In genomic region chr3:138496436-138496835, GRCh38 we compare ENCODE assay signal across 16 cellular contexts.
A peak's percentile ranks its signal among the peaks of the same experiment; 100 is the strongest.
DNase-seq lines count a peak whose midpoint lies in the region; FAIRE-seq and TF ChIP-seq lines count a peak whose summit lies in the region.
"Had no signal": no experiment of that assay in that cellular context is flagged by ENCODE, and none has a peak within 500 bp of the region (broad histone marks: within the 10 kb centered on the region; RNA-seq: fewer than 3 reads in every experiment).

No MANE protein-coding gene starts in this region.

- H3K4me3 Mint-ChIP-seq in HFFc6: no peak overlapping the region
- H3K4me3 Mint-ChIP-seq in activated naive CD4-positive, alpha-beta T cell treated with anti-CD3 and anti-CD28 coated beads, Interleukin-2, amount 10 ng/mL, durations not matched to agents 7 days and 5 days: no peak overlapping the region
- no peak overlapping the region for H3K4me3 Mint-ChIP-seq in activated CD4-positive, alpha-beta memory T cell treated with anti-CD3 and anti-CD28 coated beads, Interleukin-2, amount 10 ng/mL, durations not matched to agents 7 days and 5 days
- H3K4me3 Mint-ChIP-seq: CD4-positive, alpha-beta memory T cell; H9 had no signal

- DNase-seq in HFFc6 (no peak), H1 (ENCODE audit: low read depth in 1 of 2, low spot score in 2 of 2) (no peak), SIG-M5 (lab: John Stamatoyannopoulos, UW) (no peak), transverse colon (no peak)
- DNase-seq in activated naive CD4-positive, alpha-beta T cell treated with anti-CD3 and anti-CD28 coated beads, Interleukin-2, amount 10 ng/mL, durations not matched to agents 7 days and 5 days: no peak
- DNase-seq in activated CD4-positive, alpha-beta memory T cell treated with anti-CD3 and anti-CD28 coated beads, Interleukin-2, amount 10 ng/mL, durations not matched to agents 7 days and 5 days: no peak
- DNase-seq: AML-193; CD4-positive, alpha-beta memory T cell; DMS153; DMS79; GF-D8; H9 had no signal

- H2BK12ac ChIP-seq in H1 (ENCODE audit: low read depth, low read length): no peak overlapping the region

- H2BK120ac ChIP-seq in H1 (replicated peaks; ENCODE audit: low read depth, low read length): no peak overlapping the region

- H2BK20ac ChIP-seq in H1 (ENCODE audit: low read length): no peak overlapping the region

- no peaks in the 10 kb centered on the region for H3K23me2 ChIP-seq in H1 (ENCODE audit: low read depth, low read length)

- no peak overlapping the region for H2BK15ac ChIP-seq in H1 (ENCODE audit: low read length)

- no peaks in the 10 kb centered on the region for H3K79me2 ChIP-seq in H1 (ENCODE audit: control insufficient read depth in 1 of 2, insufficient read depth in 2 of 2, low read length in 2 of 2)

- H3K23ac ChIP-seq in H1 (ENCODE audit: insufficient read length): no peak overlapping the region

- H3K14ac ChIP-seq in H1 (ENCODE audit: insufficient read length): no peak overlapping the region

- H3K4ac ChIP-seq in H1 (replicated peaks; ENCODE audit: insufficient read length, low read depth, low read length): no peak overlapping the region

- TF ChIP-seq CTCF in HFFc6 (IDR thresholded peaks at IDR 0.05): no peak
- no peak for TF ChIP-seq CTCF in H1 (IDR thresholded peaks at IDR 0.05; ENCODE audit: control extremely low read depth in 1 of 3, insufficient read depth in 1 of 3, low read depth in 1 of 3, low read length in 3 of 3)
- no peak for TF ChIP-seq CTCF in transverse colon (IDR thresholded peaks at IDR 0.05)

- in situ Hi-C loops in transverse colon (cut with MboI; ENCODE audit: low pct_ligation_motif_present in 1 of 4, low pct_unique_long_range_greater_than_20kb in 1 of 4, low sequenced_read_pairs in 3 of 4): no loop called here

- no peak overlapping the region for H2AFZ ChIP-seq in H1 (ENCODE audit: low read length)

- no peak overlapping the region for H3K9ac ChIP-seq in H1 (replicated peaks in 1 of 4; ENCODE audit: extremely low read depth in 1 of 4, low read depth in 3 of 4, low read length in 3 of 4)
- H3K9ac ChIP-seq: KMS-11 had no signal

- H3K27me3 Mint-ChIP-seq in HFFc6 (ENCODE audit: insufficient read depth): no peaks in the 10 kb centered on the region; the same call in none of the 2 replicates
- no peaks in the 10 kb centered on the region for H3K27me3 Mint-ChIP-seq in activated naive CD4-positive, alpha-beta T cell treated with anti-CD3 and anti-CD28 coated beads, Interleukin-2, amount 10 ng/mL, durations not matched to agents 7 days and 5 days
- no peaks in the 10 kb centered on the region for H3K27me3 Mint-ChIP-seq in activated CD4-positive, alpha-beta memory T cell treated with anti-CD3 and anti-CD28 coated beads, Interleukin-2, amount 10 ng/mL, durations not matched to agents 7 days and 5 days
- H3K27me3 Mint-ChIP-seq: CD4-positive, alpha-beta memory T cell had no signal

- H3K27me3 ChIP-seq in H1 (replicated peaks in 1 of 4; ENCODE audit: control insufficient read depth in 3 of 4, extremely low read depth in 1 of 4, insufficient read depth in 3 of 4, low read length in 3 of 4) (no peaks in the 10 kb centered on the region), transverse colon (no peaks in the 10 kb centered on the region)

- POLR2A ChIA-PET in H1 (lab: Charles Lee; ENCODE audit: partially characterized antibody): no interaction called here
- POLR2A ChIA-PET in activated CD4-positive, alpha-beta memory T cell treated with anti-CD3 and anti-CD28 coated beads, Interleukin-2, amount 10 ng/mL, durations not matched to agents 7 days and 5 days (lab: Charles Lee): no interaction called here

- TF ChIP-seq RAD21 in H1 (IDR thresholded peaks at IDR 0.05 in 1 of 2, conservative IDR thresholded peaks at IDR 0.05 in 1 of 2; ENCODE audit: low read depth in 2 of 2, low read length in 2 of 2): no peak

- CTCF ChIA-PET in H1 (lab: Charles Lee; ENCODE audit: partially characterized antibody): interaction anchor here (0.7 to 1.2 kb wide), 4 partner anchors 12 to 270 kb away, joined by 3 to 6 read pairs (median 3); no protein-coding TSS in a partner anchor
- CTCF ChIA-PET in activated naive CD4-positive, alpha-beta T cell treated with anti-CD3 and anti-CD28 coated beads, Interleukin-2, amount 10 ng/mL, durations not matched to agents 7 days and 5 days (lab: Charles Lee): no interaction called here
- CTCF ChIA-PET in activated CD4-positive, alpha-beta memory T cell treated with anti-CD3 and anti-CD28 coated beads, Interleukin-2, amount 10 ng/mL, durations not matched to agents 7 days and 5 days (lab: Charles Lee): no interaction called here

- no peak overlapping the region for H4K5ac ChIP-seq in H1 (ENCODE audit: insufficient read length, low read depth, low read length)

- no peak for TF ChIP-seq POLR2A in H1 (IDR thresholded peaks at IDR 0.05; ENCODE audit: control extremely low read depth in 1 of 2, low read depth in 2 of 2, low read length in 2 of 2)
- no peak for TF ChIP-seq POLR2A in transverse colon (IDR thresholded peaks at IDR 0.05)

- FAIRE-seq in H1 (lab: Jason Lieb, UNC) (peak; percentile 79), islet of Langerhans (lab: Jason Lieb, UNC) (peak; percentile 79)

- H3K18ac ChIP-seq in H1 (ENCODE audit: extremely low read depth, low read length): no peak overlapping the region

- H3K4me1 ChIP-seq in H1 (replicated peaks in 1 of 4; ENCODE audit: control insufficient read depth in 3 of 4, insufficient read depth in 4 of 4, low read length in 3 of 4) (peaks cover 0 to 6% (median 2%) of the 10 kb centered on the region in 4 experiments; a peak in 2 of 7 replicates), transverse colon (peaks cover 0 to 6% (median 0%) of the 10 kb centered on the region in 4 donors)

- H3K9me3 Mint-ChIP-seq in HFFc6: no peaks in the 10 kb centered on the region
- no peaks in the 10 kb centered on the region for H3K9me3 Mint-ChIP-seq in activated naive CD4-positive, alpha-beta T cell treated with anti-CD3 and anti-CD28 coated beads, Interleukin-2, amount 10 ng/mL, durations not matched to agents 7 days and 5 days
- no peaks in the 10 kb centered on the region for H3K9me3 Mint-ChIP-seq in activated CD4-positive, alpha-beta memory T cell treated with anti-CD3 and anti-CD28 coated beads, Interleukin-2, amount 10 ng/mL, durations not matched to agents 7 days and 5 days

- no peaks in the 10 kb centered on the region for H4K20me1 ChIP-seq in H1 (replicated peaks in 1 of 2; ENCODE audit: control insufficient read depth in 1 of 2, insufficient read depth in 2 of 2, low read length in 2 of 2)

- H3K36me3 ChIP-seq in H1 (ENCODE audit: control insufficient read depth in 2 of 4, insufficient read depth in 4 of 4, low read length in 3 of 4) (peaks cover 0 to 7% (median 0%) of the 10 kb centered on the region in 4 experiments; a peak in 2 of 8 replicates), transverse colon (peaks cover 0 to 29% (median under 1%) of the 10 kb centered on the region in 4 donors)

- H3K27ac Mint-ChIP-seq in HFFc6: 0 out of 2 replicates have a peak overlapping the region, but pooled peaks have one; percentile 8
- H3K27ac Mint-ChIP-seq in activated naive CD4-positive, alpha-beta T cell treated with anti-CD3 and anti-CD28 coated beads, Interleukin-2, amount 10 ng/mL, durations not matched to agents 7 days and 5 days: no peak overlapping the region
- no peak overlapping the region for H3K27ac Mint-ChIP-seq in activated CD4-positive, alpha-beta memory T cell treated with anti-CD3 and anti-CD28 coated beads, Interleukin-2, amount 10 ng/mL, durations not matched to agents 7 days and 5 days
- H3K27ac Mint-ChIP-seq: CD4-positive, alpha-beta memory T cell had no signal

- peaks cover 52% of the 10 kb centered on the region for H3K4me1 Mint-ChIP-seq in HFFc6 (ENCODE audit: low read depth)
- H3K4me1 Mint-ChIP-seq in activated naive CD4-positive, alpha-beta T cell treated with anti-CD3 and anti-CD28 coated beads, Interleukin-2, amount 10 ng/mL, durations not matched to agents 7 days and 5 days: no peaks in the 10 kb centered on the region
- H3K4me1 Mint-ChIP-seq in activated CD4-positive, alpha-beta memory T cell treated with anti-CD3 and anti-CD28 coated beads, Interleukin-2, amount 10 ng/mL, durations not matched to agents 7 days and 5 days: peaks cover 8% of the 10 kb centered on the region
- H3K4me1 Mint-ChIP-seq: CD4-positive, alpha-beta memory T cell had no signal

- no peak overlapping the region for H3K56ac ChIP-seq in H1 (replicated peaks; ENCODE audit: insufficient read length, low read depth, low read length)

- H3K4me3 ChIP-seq in H1 (ENCODE audit: extremely low read depth in 1 of 4, insufficient read depth in 2 of 4, low read depth in 3 of 4, low read length in 4 of 4) (no peak overlapping the region), transverse colon (no peak overlapping the region)

- H3K36me3 Mint-ChIP-seq in HFFc6 (ENCODE audit: low read depth): peaks cover 7% of the 10 kb centered on the region
- peaks cover 5% of the 10 kb centered on the region for H3K36me3 Mint-ChIP-seq in activated naive CD4-positive, alpha-beta T cell treated with anti-CD3 and anti-CD28 coated beads, Interleukin-2, amount 10 ng/mL, durations not matched to agents 7 days and 5 days
- H3K36me3 Mint-ChIP-seq in activated CD4-positive, alpha-beta memory T cell treated with anti-CD3 and anti-CD28 coated beads, Interleukin-2, amount 10 ng/mL, durations not matched to agents 7 days and 5 days (ENCODE audit: low read depth): no peaks in the 10 kb centered on the region

- no peak overlapping the region for H2BK5ac ChIP-seq in H1 (ENCODE audit: low read depth, low read length)

- no peak for TF ChIP-seq EP300 in H1 (IDR thresholded peaks at IDR 0.05; ENCODE audit: borderline replicate concordance in 1 of 2, low read depth in 2 of 2, low read length in 2 of 2)
- no peak for TF ChIP-seq EP300 in transverse colon (IDR thresholded peaks at IDR 0.05; ENCODE audit: low read depth)

- H4K8ac ChIP-seq in H1 (ENCODE audit: extremely low read depth, insufficient read depth, low read length): no peak overlapping the region

- no peak overlapping the region for H3K27ac ChIP-seq in H1 (ENCODE audit: low read depth, low read length)
- H3K27ac ChIP-seq in transverse colon: no peak overlapping the region
- H3K27ac ChIP-seq: C4-2B, HL-60, KMS-11 had no signal

- 68% methylated on average over 2 of the region's 2 CpGs; no CpG with 5 or more reads in 1 of the 2 experiments for WGBS in H1 (ENCODE audit: extremely low coverage in 1 of 2, insufficient coverage in 1 of 2, insufficient read length in 1 of 2, insufficient replicate concordance in 2 of 2, low coverage in 1 of 2, low lambda C conversion rate in 2 of 2, missing lambda C conversion rate in 1 of 2), 2 experiments
- WGBS in transverse colon (ENCODE audit: low coverage in 1 of 2), 2 donors: 81 to 86% methylated on average over 2 of the region's 2 CpGs

- H3K4me2 ChIP-seq in H1 (ENCODE audit: insufficient read depth in 1 of 2, low read depth in 2 of 2, low read length in 2 of 2): no peak overlapping the region
- H3K4me2 ChIP-seq: KMS-11 had no signal

- H3K9me3 ChIP-seq in H1 (ENCODE audit: insufficient read depth in 2 of 2, low read depth in 1 of 2, low read length in 1 of 2): no peaks in the 10 kb centered on the region
- no peaks in the 10 kb centered on the region for H3K9me3 ChIP-seq in transverse colon

- no peaks in the 10 kb centered on the region for H3K79me1 ChIP-seq in H1 (ENCODE audit: low read depth, low read length)

- H4K91ac ChIP-seq in H1 (replicated peaks; ENCODE audit: insufficient read length, low read length): no peak overlapping the region

- intact Hi-C loops in transverse colon (cut with DNase I; ENCODE audit: low total_unique reads): no loop called here

- no peak overlapping the region for H2AK5ac ChIP-seq in H1 (ENCODE audit: low read depth, low read length)
